13 cellular contexts compared by ENCODE assay signal in genomic region chr1:9882296-9882944, GRCh38. TPM values are rescaled to one million over a fixed set of nuclear protein-coding genes. Genes with fewer than 3 reads are reported as not detected.
DNase-seq lines count a peak whose midpoint lies in the region; ATAC-seq and TF ChIP-seq lines count a peak whose summit lies in the region.
"Had no signal": no experiment of that assay in that cellular context is flagged by ENCODE, and none has a peak within 500 bp of the region (broad histone marks: within the 10 kb centered on the region; RNA-seq: fewer than 3 reads in every experiment).

No MANE protein-coding gene starts in this region.

- CTCF ChIA-PET in activated CD4-positive, alpha-beta memory T cell treated with anti-CD3 and anti-CD28 coated beads, Interleukin-2, amount 10 ng/mL, durations not matched to agents 7 days and 5 days (lab: Charles Lee), result interaction anchor here (1.3 kb wide), 1 partner anchor 22 kb away, joined by 4 read pairs; no protein-coding TSS in a partner anchor

- DNase-seq in left ventricle myocardium inferior, result no peak
- no peak for DNase-seq in Right ventricle myocardium inferior (ENCODE audit: missing footprints)
- DNase-seq in activated CD4-positive, alpha-beta memory T cell treated with anti-CD3 and anti-CD28 coated beads, Interleukin-2, amount 10 ng/mL, durations not matched to agents 7 days and 5 days, result peak; percentile 18
- peak; percentile 70 to 75 (median 72) for DNase-seq in immature natural killer cell
- no peak for DNase-seq in effector CD8-positive, alpha-beta T cell (lab: John Stamatoyannopoulos, UW)
- DNase-seq in sigmoid colon, result no peak
- DNase-seq: activated CD4-positive, alpha-beta T cell treated with anti-CD3 and anti-CD28 coated beads, Interleukin-2, amount 50 U/mL, for 48 hours; NCI-H1092 had no signal

- WGBS in sigmoid colon, 2 donors, result 76 to 88% methylated on average over 12 of the region's 12 CpGs

- H3K4me3 Mint-ChIP-seq in activated CD4-positive, alpha-beta memory T cell treated with anti-CD3 and anti-CD28 coated beads, Interleukin-2, amount 10 ng/mL, durations not matched to agents 7 days and 5 days, result no peak overlapping the region
- H3K4me3 Mint-ChIP-seq in immature natural killer cell, result peak overlapping the region; percentile 72 to 81 (median 76)
- H3K4me3 Mint-ChIP-seq: B cell had no signal

- H3K4me3 ChIP-seq in left ventricle myocardium inferior (no peak overlapping the region), sigmoid colon (no peak overlapping the region)
- H3K4me3 ChIP-seq: hepatocyte, SJSA1 had no signal

- H3K27me3 ChIP-seq in left ventricle myocardium inferior (ENCODE audit: low read depth) (no peaks in the 10 kb centered on the region), sigmoid colon (no peaks in the 10 kb centered on the region)
- H3K27me3 ChIP-seq: hepatocyte, SJSA1 had no signal

- TF ChIP-seq CTCF in left ventricle myocardium inferior (IDR thresholded peaks at IDR 0.05; ENCODE audit: borderline replicate concordance) (no peak), sigmoid colon (IDR thresholded peaks at IDR 0.05) (no peak)

- H3K9me3 Mint-ChIP-seq in activated CD4-positive, alpha-beta memory T cell treated with anti-CD3 and anti-CD28 coated beads, Interleukin-2, amount 10 ng/mL, durations not matched to agents 7 days and 5 days, result no peaks in the 10 kb centered on the region
- H3K9me3 Mint-ChIP-seq in immature natural killer cell, result no peaks in the 10 kb centered on the region

- H3K36me3 Mint-ChIP-seq in activated CD4-positive, alpha-beta memory T cell treated with anti-CD3 and anti-CD28 coated beads, Interleukin-2, amount 10 ng/mL, durations not matched to agents 7 days and 5 days (ENCODE audit: low read depth), result no peaks in the 10 kb centered on the region
- H3K36me3 Mint-ChIP-seq in immature natural killer cell, result peaks cover 0 to 3% (median 0%) of the 10 kb centered on the region in 3 donors

- no peaks in the 10 kb centered on the region for H3K27me3 Mint-ChIP-seq in activated CD4-positive, alpha-beta memory T cell treated with anti-CD3 and anti-CD28 coated beads, Interleukin-2, amount 10 ng/mL, durations not matched to agents 7 days and 5 days
- peaks cover 0 to 8% (median 0%) of the 10 kb centered on the region in 3 donors for H3K27me3 Mint-ChIP-seq in immature natural killer cell (ENCODE audit: low read depth in 3 of 3)
- H3K27me3 Mint-ChIP-seq: B cell had no signal

- intact Hi-C loops in left ventricle myocardium inferior (cut with micrococcal nuclease), result no loop called here
- intact Hi-C loops in Right ventricle myocardium inferior (cut with DNase I), result no loop called here
- intact Hi-C loops in sigmoid colon (cut with DNase I), result no loop called here

- peak overlapping the region; percentile 69 for H3K27ac Mint-ChIP-seq in activated CD4-positive, alpha-beta memory T cell treated with anti-CD3 and anti-CD28 coated beads, Interleukin-2, amount 10 ng/mL, durations not matched to agents 7 days and 5 days
- peak overlapping the region; percentile 86 to 96 (median 92) for H3K27ac Mint-ChIP-seq in immature natural killer cell
- H3K27ac Mint-ChIP-seq: B cell had no signal

- no peak for ATAC-seq in Right ventricle myocardium inferior
- ATAC-seq in GM19452 (IDR thresholded peaks at IDR 0.05; ENCODE audit: unreplicated experiment), result no peak
- no peak for ATAC-seq in HG03159 (IDR thresholded peaks at IDR 0.05; ENCODE audit: unreplicated experiment)

- H3K4me1 ChIP-seq in left ventricle myocardium inferior (peaks cover 66% of the 10 kb centered on the region), sigmoid colon (no peaks in the 10 kb centered on the region)

- H3K36me3 ChIP-seq in left ventricle myocardium inferior (no peaks in the 10 kb centered on the region), sigmoid colon (peaks cover 0 to 14% (median 4%) of the 10 kb centered on the region in 4 donors)
- H3K36me3 ChIP-seq: SJSA1 had no signal

- TF ChIP-seq EP300 in sigmoid colon (IDR thresholded peaks at IDR 0.05), result no peak

- peak overlapping the region; percentile 88 for H3K27ac ChIP-seq in left ventricle myocardium inferior (replicated peaks)
- H3K27ac ChIP-seq in sigmoid colon, result no peak overlapping the region
- H3K27ac ChIP-seq: hepatocyte, SJSA1 had no signal

- H3K9me3 ChIP-seq in left ventricle myocardium inferior (replicated peaks) (no peaks in the 10 kb centered on the region), sigmoid colon (no peaks in the 10 kb centered on the region)
- H3K9me3 ChIP-seq: SJSA1 had no signal

- H3K4me1 Mint-ChIP-seq in activated CD4-positive, alpha-beta memory T cell treated with anti-CD3 and anti-CD28 coated beads, Interleukin-2, amount 10 ng/mL, durations not matched to agents 7 days and 5 days, result peaks cover 18% of the 10 kb centered on the region
- peaks cover 47 to 55% of the 10 kb centered on the region in 2 donors for H3K4me1 Mint-ChIP-seq in immature natural killer cell

- POLR2A ChIA-PET in activated CD4-positive, alpha-beta memory T cell treated with anti-CD3 and anti-CD28 coated beads, Interleukin-2, amount 10 ng/mL, durations not matched to agents 7 days and 5 days (lab: Charles Lee), result no interaction called here

- no peak for TF ChIP-seq POLR2A in sigmoid colon (IDR thresholded peaks at IDR 0.05)

RNA-seq across cellular contexts. Expression of gene CTNNBIP1, which starts 27.6 kb away (rescaled TPM):
- total RNA-seq in left ventricle myocardium inferior (42.6 TPM), Right ventricle myocardium inferior (50.6 TPM), sigmoid colon (10 to 100 TPM in 3 of 4 donors, 1 to 10 TPM in 1; 9.2 to 18.2 (median 13.7) TPM)
- 10 to 100 TPM; 10.8 to 12.7 TPM for total RNA-seq in activated CD4-positive, alpha-beta memory T cell treated with anti-CD3 and anti-CD28 coated beads, Interleukin-2, amount 10 ng/mL, durations not matched to agents 7 days and 5 days
- polyA plus RNA-seq in immature natural killer cell (10 to 100 TPM; 41.0 to 51.5 (median 45.5) TPM), sigmoid colon (10 to 100 TPM; 19.8 to 20.3 (median 19.9) TPM)

RNA-seq across cellular contexts. Expression of gene CLSTN1, which starts 58.7 kb away (rescaled TPM):
- total RNA-seq in left ventricle myocardium inferior (63.5 TPM), Right ventricle myocardium inferior (52.3 TPM), sigmoid colon (10 to 100 TPM; 33.9 to 71.2 (median 36.4) TPM)
- total RNA-seq in activated CD4-positive, alpha-beta memory T cell treated with anti-CD3 and anti-CD28 coated beads, Interleukin-2, amount 10 ng/mL, durations not matched to agents 7 days and 5 days, result 100 to 1,000 TPM in 1 of 2 experiments, 10 to 100 TPM in 1; 96.9 to 102 TPM
- polyA plus RNA-seq in immature natural killer cell (10 to 100 TPM in 2 of 3 donors, 1 to 10 TPM in 1; 7.4 to 35.7 (median 11.0) TPM), sigmoid colon (100 to 1,000 TPM in 1 of 3 donors, 10 to 100 TPM in 2; 21.0 to 105 (median 28.9) TPM)

Comparison
In these comparisons a context has a peak if more than half of its experiments do, and no peak if none do; other contexts are left out.
1. DNase-seq: peak in activated CD4-positive, alpha-beta memory T cell treated with anti-CD3 and anti-CD28 coated beads, Interleukin-2, amount 10 ng/mL, durations not matched to agents 7 days and 5 days (single experiment) and immature natural killer cell (3 of 3); none in left ventricle myocardium inferior (single experiment), Right ventricle myocardium inferior (single experiment), effector CD8-positive, alpha-beta T cell (single experiment) and sigmoid colon (single experiment).